In genomic region chr14:103123634-103124500, GRCh38 we compare ENCODE assay signal across 8 cellular contexts. TPM values are rescaled to one million over a fixed set of nuclear protein-coding genes. Genes with fewer than 3 reads are reported as not detected.
A peak's percentile ranks its signal among the peaks of the same experiment; 100 is the strongest.
DNase-seq lines count a peak whose midpoint lies in the region; ATAC-seq and TF ChIP-seq lines count a peak whose summit lies in the region.

No MANE protein-coding gene starts in this region.

- H3K9me3 ChIP-seq in mammary epithelial cell (replicated peaks; ENCODE audit: insufficient read depth, low read length) (no peaks in the 10 kb centered on the region), right lobe of liver (no peaks in the 10 kb centered on the region), transverse colon (no peaks in the 10 kb centered on the region)

- H3K4me3 Mint-ChIP-seq in activated naive CD8-positive, alpha-beta T cell treated with anti-CD3 and anti-CD28 coated beads, Interleukin-2, amount 50 U/mL, for 24 hours = peak overlapping the region; percentile 32
- H3K4me3 Mint-ChIP-seq in activated naive CD8-positive, alpha-beta T cell treated with anti-CD3 and anti-CD28 coated beads for 36 hours = no peak overlapping the region

- no peak for ATAC-seq in activated naive CD8-positive, alpha-beta T cell treated with anti-CD3 and anti-CD28 coated beads, Interleukin-2, amount 50 U/mL, for 24 hours
- ATAC-seq in right lobe of liver = peak; percentile 10 to 19 (median 10)

- dilution Hi-C loops in mammary epithelial cell (cut with HindIII; ENCODE audit: low sequenced_read_pairs) = no loop called here

- H3K27ac ChIP-seq in mammary epithelial cell (ENCODE audit: insufficient read depth, low read depth, low read length) (no peak overlapping the region), right lobe of liver (peak overlapping the region; percentile 68 to 94 (median 70)), transverse colon (peak overlapping the region; percentile 81 to 87 (median 86))

- H3K4me1 Mint-ChIP-seq in activated naive CD8-positive, alpha-beta T cell treated with anti-CD3 and anti-CD28 coated beads, Interleukin-2, amount 50 U/mL, for 24 hours = peaks cover 3% of the 10 kb centered on the region
- no peaks in the 10 kb centered on the region for H3K4me1 Mint-ChIP-seq in activated naive CD8-positive, alpha-beta T cell treated with anti-CD3 and anti-CD28 coated beads for 36 hours

- CTCF ChIA-PET in mammary epithelial cell (lab: Charles Lee; ENCODE audit: low non-redundant PET) = no interaction called here

- no peak overlapping the region for H3K4me3 ChIP-seq in mammary epithelial cell (replicated peaks in 1 of 3; ENCODE audit: insufficient read depth in 1 of 3, low read depth in 2 of 3, low read length in 3 of 3)
- H3K4me3 ChIP-seq in right lobe of liver = peak overlapping the region; percentile 60 to 74 (median 63)
- peak overlapping the region; percentile 20 to 58 (median 44) for H3K4me3 ChIP-seq in transverse colon

- H3K4me1 ChIP-seq in mammary epithelial cell (ENCODE audit: insufficient read depth, low read length) = peaks cover 22% of the 10 kb centered on the region
- peaks cover 0 to 61% (median 24%) of the 10 kb centered on the region in 4 donors for H3K4me1 ChIP-seq in right lobe of liver
- peaks cover 23 to 80% (median 55%) of the 10 kb centered on the region in 4 donors for H3K4me1 ChIP-seq in transverse colon

- no peak overlapping the region for H3K27ac Mint-ChIP-seq in activated naive CD8-positive, alpha-beta T cell treated with anti-CD3 and anti-CD28 coated beads, Interleukin-2, amount 50 U/mL, for 24 hours
- no peak overlapping the region for H3K27ac Mint-ChIP-seq in activated naive CD8-positive, alpha-beta T cell treated with anti-CD3 and anti-CD28 coated beads for 36 hours

- 44% methylated on average over 4 of the region's 48 CpGs for WGBS in mammary epithelial cell (ENCODE audit: low coverage, missing lambda C conversion rate)
- 45% methylated on average over 6 of the region's 48 CpGs for WGBS in right lobe of liver (ENCODE audit: insufficient coverage, low coverage, low lambda C conversion rate, missing lambda C conversion rate)
- WGBS in transverse colon (ENCODE audit: low coverage in 1 of 2), 2 donors = 0 to 42% methylated on average over 1 to 21 of the region's 48 CpGs

- H3K79me2 ChIP-seq in mammary epithelial cell (ENCODE audit: insufficient read depth, low read length) = no peaks in the 10 kb centered on the region

- TF ChIP-seq POLR2A in right lobe of liver (IDR thresholded peaks at IDR 0.05) (no peak), transverse colon (IDR thresholded peaks at IDR 0.05) (no peak)

- in situ Hi-C loops in mammary epithelial cell (cut with MboI; ENCODE audit: low sequenced_read_pairs in 2 of 2) = no loop called here
- in situ Hi-C loops in transverse colon (cut with MboI; ENCODE audit: low pct_ligation_motif_present in 1 of 4, low pct_unique_long_range_greater_than_20kb in 1 of 4, low sequenced_read_pairs in 3 of 4) = no loop called here

- peaks cover 28% of the 10 kb centered on the region for H3K27me3 Mint-ChIP-seq in activated naive CD8-positive, alpha-beta T cell treated with anti-CD3 and anti-CD28 coated beads, Interleukin-2, amount 50 U/mL, for 24 hours
- H3K27me3 Mint-ChIP-seq in activated naive CD8-positive, alpha-beta T cell treated with anti-CD3 and anti-CD28 coated beads for 36 hours = peaks cover 38% of the 10 kb centered on the region

- H3K27me3 ChIP-seq in mammary epithelial cell (ENCODE audit: insufficient read depth, low read length) (peaks cover 2% of the 10 kb centered on the region), right lobe of liver (no peaks in the 10 kb centered on the region), transverse colon (peaks cover 49% of the 10 kb centered on the region)

- no peak for TF ChIP-seq EP300 in transverse colon (IDR thresholded peaks at IDR 0.05; ENCODE audit: low read depth)

- peak in 1 of 2 donors; percentile 25 for TF ChIP-seq CTCF in mammary epithelial cell (conservative IDR thresholded peaks at IDR 0.05 in 1 of 2, IDR thresholded peaks at IDR 0.05 in 1 of 2; ENCODE audit: extremely low read depth in 1 of 2, insufficient read depth in 1 of 2, low read depth in 1 of 2, low read length in 2 of 2)
- TF ChIP-seq CTCF in right lobe of liver (IDR thresholded peaks at IDR 0.05) = peak; percentile 35 to 39 (median 37)
- peak in 2 of 5 experiments; percentile 7 to 23 for TF ChIP-seq CTCF in transverse colon (IDR thresholded peaks at IDR 0.05)

- no peak for DNase-seq in activated naive CD8-positive, alpha-beta T cell treated with anti-CD3 and anti-CD28 coated beads, Interleukin-2, amount 50 U/mL, for 24 hours
- no peak for DNase-seq in activated naive CD8-positive, alpha-beta T cell treated with anti-CD3 and anti-CD28 coated beads for 36 hours
- no peak for DNase-seq in mammary epithelial cell
- peak; percentile 72 to 80 (median 75) for DNase-seq in right lobe of liver
- DNase-seq in transverse colon = no peak
- no peak for DNase-seq in occipital lobe (lab: John Stamatoyannopoulos, UW)
- DNase-seq in COLO829 (ENCODE audit: low spot score) = no peak
- no peak for DNase-seq in NCI-H2196 treated with DMSO at 0.1 percent for 48 hours (lab: John Stamatoyannopoulos, UW; ENCODE audit: unreplicated experiment)

- peak overlapping the region; percentile 31 for H3K4me2 ChIP-seq in mammary epithelial cell (ENCODE audit: insufficient read depth, low read depth, low read length)

- H2AFZ ChIP-seq in mammary epithelial cell (ENCODE audit: low read depth, low read length) = no peak overlapping the region

- no peak overlapping the region for H3K9ac ChIP-seq in mammary epithelial cell (ENCODE audit: insufficient read depth, low read length)

- intact Hi-C loops in mammary epithelial cell (cut with micrococcal nuclease) (no loop called here), right lobe of liver (cut with DNase I) (no loop called here), transverse colon (cut with DNase I; ENCODE audit: low total_unique reads) (no loop called here)

- no peaks in the 10 kb centered on the region for H3K36me3 Mint-ChIP-seq in activated naive CD8-positive, alpha-beta T cell treated with anti-CD3 and anti-CD28 coated beads, Interleukin-2, amount 50 U/mL, for 24 hours (ENCODE audit: low read depth)
- H3K36me3 Mint-ChIP-seq in activated naive CD8-positive, alpha-beta T cell treated with anti-CD3 and anti-CD28 coated beads for 36 hours = no peaks in the 10 kb centered on the region

- H3K36me3 ChIP-seq in mammary epithelial cell (ENCODE audit: insufficient read depth, low read length) = no peaks in the 10 kb centered on the region
- H3K36me3 ChIP-seq in right lobe of liver = no peaks in the 10 kb centered on the region
- H3K36me3 ChIP-seq in transverse colon = no peaks in the 10 kb centered on the region

- no peaks in the 10 kb centered on the region for H4K20me1 ChIP-seq in mammary epithelial cell (ENCODE audit: insufficient read depth, low read length)

- no peaks in the 10 kb centered on the region for H3K9me3 Mint-ChIP-seq in activated naive CD8-positive, alpha-beta T cell treated with anti-CD3 and anti-CD28 coated beads, Interleukin-2, amount 50 U/mL, for 24 hours
- no peaks in the 10 kb centered on the region for H3K9me3 Mint-ChIP-seq in activated naive CD8-positive, alpha-beta T cell treated with anti-CD3 and anti-CD28 coated beads for 36 hours

- no TSS peak for BruUV-seq in mammary epithelial cell (replicated peaks; lab: Mats Ljungman, UMichigan)

RNA-seq across cellular contexts. Expression of gene TNFAIP2, which starts 0.6 kb away (rescaled TPM):
- total RNA-seq in activated naive CD8-positive, alpha-beta T cell treated with anti-CD3 and anti-CD28 coated beads for 36 hours = under 1 TPM; 0.10 to 0.85 TPM
- total RNA-seq in mammary epithelial cell (1 to 10 TPM; 1.8 to 3.3 TPM), right lobe of liver (100 to 1,000 TPM in 1 of 6 experiments, 10 to 100 TPM in 5; 23.2 to 122 (median 32.6) TPM), transverse colon (10 to 100 TPM; 25.1 to 76.3 (median 52.7) TPM), occipital lobe (18.2 TPM)
- polyA plus RNA-seq in mammary epithelial cell = 0.14 TPM
- polyA minus RNA-seq in mammary epithelial cell = not detected

RNA-seq across cellular contexts. Expression of gene EXOC3L4, which starts 29.3 kb away (rescaled TPM):
- total RNA-seq in activated naive CD8-positive, alpha-beta T cell treated with anti-CD3 and anti-CD28 coated beads for 36 hours = not detected
- not detected for total RNA-seq in mammary epithelial cell
- polyA plus RNA-seq in mammary epithelial cell = not detected
- polyA minus RNA-seq in mammary epithelial cell = not detected
- total RNA-seq in right lobe of liver = 10 to 100 TPM; 34.2 to 87.1 (median 48.1) TPM
- total RNA-seq in transverse colon = 10 to 100 TPM; 15.2 to 49.0 (median 30.3) TPM
- total RNA-seq in occipital lobe = 1.1 TPM

RNA-seq across cellular contexts. Expression of gene LBHD2, which starts 39.9 kb away (rescaled TPM):
- total RNA-seq in activated naive CD8-positive, alpha-beta T cell treated with anti-CD3 and anti-CD28 coated beads for 36 hours = not detected
- total RNA-seq in mammary epithelial cell (not detected), right lobe of liver (not detected), transverse colon (not detected), occipital lobe (not detected)
- not detected for polyA plus RNA-seq in mammary epithelial cell
- polyA minus RNA-seq in mammary epithelial cell = not detected

Comparison
In these comparisons a context has a peak if more than half of its experiments do, and no peak if none do; other contexts are left out.
1. DNase-seq: peak in right lobe of liver (3 of 3); none in activated naive CD8-positive, alpha-beta T cell treated with anti-CD3 and anti-CD28 coated beads, Interleukin-2, amount 50 U/mL, for 24 hours (single experiment), activated naive CD8-positive, alpha-beta T cell treated with anti-CD3 and anti-CD28 coated beads for 36 hours (single experiment), mammary epithelial cell (single experiment), transverse colon (single experiment), occipital lobe (single experiment), COLO829 (single experiment) and NCI-H2196 treated with DMSO at 0.1 percent for 48 hours (single experiment).
2. H3K4me3 ChIP-seq: peak in right lobe of liver (3 of 3) and transverse colon (4 of 4); none in mammary epithelial cell (0 of 3).